Comparison of ENCODE assay signal across 18 cellular contexts in the genomic region with DNA sequence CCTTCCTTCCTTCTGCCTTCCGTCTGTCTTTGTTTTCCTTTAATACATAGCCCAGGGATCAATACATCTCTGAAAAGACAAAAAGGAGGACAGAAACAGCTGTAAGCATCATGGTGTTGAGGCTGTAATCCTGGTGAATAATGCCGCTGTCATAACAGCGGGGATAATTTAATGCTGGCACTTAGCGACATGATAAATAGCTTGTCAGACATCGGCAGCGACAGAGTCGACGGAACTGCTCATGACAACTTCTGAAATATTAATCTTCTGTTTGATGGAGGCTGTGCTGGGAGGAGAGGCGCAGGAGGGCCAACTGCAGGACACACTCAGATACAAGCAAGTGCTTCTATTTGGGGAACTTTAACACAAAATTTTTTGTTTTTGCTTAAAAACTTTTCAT.
DNase-seq lines count a peak whose midpoint lies in the region; ATAC-seq and TF ChIP-seq lines count a peak whose summit lies in the region.
"Had no signal": no experiment of that assay in that cellular context is flagged by ENCODE, and none has a peak within 500 bp of the region (broad histone marks: within the 10 kb centered on the region; RNA-seq: fewer than 3 reads in every experiment).

No MANE protein-coding gene starts in this region.

- no peak overlapping the region for H3K27ac ChIP-seq in esophagus muscularis mucosa (replicated peaks in 1 of 4)
- H3K27ac ChIP-seq: KMS-11, SJSA1 had no signal

- intact Hi-C loops in esophagus muscularis mucosa (cut with DNase I), result no loop called here

- TF ChIP-seq CTCF in esophagus muscularis mucosa (IDR thresholded peaks at IDR 0.05), result no peak

- no peaks in the 10 kb centered on the region for H3K9me3 ChIP-seq in esophagus muscularis mucosa
- H3K9me3 ChIP-seq: BE2C, SJSA1 had no signal

- ATAC-seq in HG03280 (IDR thresholded peaks at IDR 0.05; ENCODE audit: unreplicated experiment) (no peak), GM18520 (IDR thresholded peaks at IDR 0.05; ENCODE audit: unreplicated experiment) (no peak), GM19463 (IDR thresholded peaks at IDR 0.05; ENCODE audit: unreplicated experiment) (no peak)
- ATAC-seq: CD8-positive, alpha-beta T cell had no signal

- no peaks in the 10 kb centered on the region for H3K36me3 ChIP-seq in esophagus muscularis mucosa
- H3K36me3 ChIP-seq: BE2C, SJSA1 had no signal

- DNase-seq in DMS153 treated with DMSO at 0.1 percent for 48 hours (lab: John Stamatoyannopoulos, UW; ENCODE audit: unreplicated experiment), result peak; percentile 38
- peak; percentile 99 for DNase-seq in NCI-H1417 treated with DMSO at 0.1 percent for 48 hours (lab: John Stamatoyannopoulos, UW)
- peak; percentile 49 for DNase-seq in NCI-H2107 (lab: John Stamatoyannopoulos, UW)
- DNase-seq in esophagus muscularis mucosa (ENCODE audit: extremely low spot score), result peak; percentile 14
- DNase-seq in HK-2 (ENCODE audit: unreplicated experiment), result no peak
- DNase-seq: BE2C; CD8-positive, alpha-beta T cell; EL; HFFc6; NCI-H1092; NCI-H526 treated with DMSO at 0.1 percent for 48 hours; RPMI8226; SW 1271 had no signal

- TF ChIP-seq POLR2A in esophagus muscularis mucosa (IDR thresholded peaks at IDR 0.05; ENCODE audit: low read depth), result no peak

- peaks cover 0 to 5% (median 0%) of the 10 kb centered on the region in 4 donors for H3K27me3 ChIP-seq in esophagus muscularis mucosa
- H3K27me3 ChIP-seq: BE2C, SJSA1 had no signal

- no peak for TF ChIP-seq EP300 in esophagus muscularis mucosa (IDR thresholded peaks at IDR 0.05)

- WGBS in esophagus muscularis mucosa, result 20% methylated on average over 9 of the region's 9 CpGs

- H3K4me3 ChIP-seq in esophagus muscularis mucosa, result no peak overlapping the region
- H3K4me3 ChIP-seq: SJSA1 had no signal

- no peaks in the 10 kb centered on the region for H3K4me1 ChIP-seq in esophagus muscularis mucosa
- H3K4me1 ChIP-seq: BE2C, SJSA1 had no signal
